Comparison of ENCODE assay signal across 9 cellular contexts in the genomic region with DNA sequence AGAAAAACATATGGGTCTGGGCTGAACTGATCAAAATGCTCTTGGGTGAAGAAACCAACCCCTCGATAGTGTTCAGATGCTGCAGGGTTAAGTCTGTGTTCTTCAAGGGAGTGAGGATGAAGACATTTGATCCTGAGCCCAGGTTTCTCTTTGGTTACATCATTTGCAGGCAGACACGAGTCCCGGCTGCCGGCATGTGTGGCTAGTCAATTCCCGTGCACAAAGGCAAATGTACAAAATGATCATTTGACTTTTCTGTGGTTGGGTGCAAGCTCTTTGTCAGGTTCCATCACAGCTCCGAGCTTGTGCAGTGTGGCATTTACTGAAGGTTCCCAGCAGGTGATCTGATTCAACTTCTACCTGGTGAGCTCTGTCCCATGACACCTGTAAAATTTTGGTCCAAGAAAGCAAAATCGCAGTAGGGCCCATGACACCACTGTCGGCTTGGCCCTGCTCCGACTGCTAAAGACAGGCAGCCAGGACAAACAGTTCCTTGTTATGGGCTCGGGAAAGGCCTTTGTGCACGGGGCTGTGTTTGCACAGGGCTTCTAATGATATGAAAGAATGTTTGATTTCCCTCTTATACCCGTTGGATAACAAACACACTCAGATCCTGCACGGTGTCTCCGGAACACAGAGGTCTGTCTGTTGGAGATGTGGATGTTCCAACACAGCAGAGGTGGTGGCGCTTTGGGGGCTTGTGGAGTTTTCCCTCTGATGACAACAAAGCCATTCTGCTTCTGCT. TPM values are rescaled to one million over a fixed set of nuclear protein-coding genes. Genes with fewer than 3 reads are reported as not detected.
DNase-seq lines count a peak whose midpoint lies in the region; ATAC-seq, FAIRE-seq and TF ChIP-seq lines count a peak whose summit lies in the region.
"Had no signal": no experiment of that assay in that cellular context is flagged by ENCODE, and none has a peak within 500 bp of the region (broad histone marks: within the 10 kb centered on the region; RNA-seq: fewer than 3 reads in every experiment).

No MANE protein-coding gene starts in this region.

- intact Hi-C loops in pancreas (cut with DNase I) (no loop called here), A673 (cut with micrococcal nuclease; ENCODE audit: unreplicated experiment) (loop anchor here (2.0 to 10.0 kb wide), 2 partner anchors 354 to 452 kb away; a partner anchor contains a TSS)

- BruUV-seq in A673 (replicated peaks; lab: Mats Ljungman, UMichigan): no TSS peak

- H3K9me3 ChIP-seq in pancreas: no peaks in the 10 kb centered on the region
- no peaks in the 10 kb centered on the region for H3K9me3 ChIP-seq in A673 (ENCODE audit: low read depth, low read length, poor library complexity, severe bottlenecking)
- H3K9me3 ChIP-seq: MG63 had no signal

- peak; percentile 70 for DNase-seq in G401 (ENCODE audit: low spot score)
- DNase-seq in NCI-H748 treated with DMSO at 0.1 percent for 48 hours (lab: John Stamatoyannopoulos, UW): peak; percentile 72
- peak; percentile 50 for DNase-seq in fibroblast of the aortic adventitia (ENCODE audit: low read depth)
- DNase-seq in pancreas: peak in 4 of 6 donors; percentile 51 to 66 (median 56)
- DNase-seq in GM10248 (ENCODE audit: extremely low spot score): no peak
- no peak for DNase-seq in NCI-H1930 (lab: John Stamatoyannopoulos, UW)
- DNase-seq in A673 (ENCODE audit: low spot score): no peak

- H3K4me3 ChIP-seq in fibroblast of the aortic adventitia (ENCODE audit: low read depth, low read length): no peak overlapping the region
- no peak overlapping the region for H3K4me3 ChIP-seq in pancreas
- no peak overlapping the region for H3K4me3 ChIP-seq in A673 (ENCODE audit: low read depth, low read length, poor library complexity, severe bottlenecking)
- H3K4me3 ChIP-seq: MG63 had no signal

- FAIRE-seq in pancreas (lab: Jason Lieb, UNC): no peak

- no peak for TF ChIP-seq CTCF in fibroblast of the aortic adventitia (IDR thresholded peaks at IDR 0.05; ENCODE audit: insufficient read depth, low read length)
- no peak for TF ChIP-seq CTCF in pancreas (IDR thresholded peaks at IDR 0.05)
- TF ChIP-seq CTCF in GM10248 (IDR thresholded peaks at IDR 0.05; ENCODE audit: control extremely low read depth, extremely low read depth, low read depth, missing control alignments): no peak
- TF ChIP-seq CTCF in A673 (conservative IDR thresholded peaks at IDR 0.05; ENCODE audit: low read depth, low read length): no peak

- POLR2A ChIA-PET in GM10248 (lab: Yijun Ruan, JAX): no interaction called here
- POLR2A ChIA-PET in A673 (lab: Charles Lee; ENCODE audit: low non-redundant PET): no interaction called here

- peak overlapping the region in 2 of 4 donors; percentile 12 to 29 for H3K27ac ChIP-seq in pancreas
- H3K27ac ChIP-seq in A673 (ENCODE audit: low read depth, low read length, poor library complexity, severe bottlenecking): no peak overlapping the region

- no peaks in the 10 kb centered on the region for H3K36me3 ChIP-seq in pancreas
- H3K36me3 ChIP-seq in A673 (ENCODE audit: insufficient read depth, low read length, poor library complexity, severe bottlenecking): no peaks in the 10 kb centered on the region
- H3K36me3 ChIP-seq: MG63 had no signal

- H3K27me3 ChIP-seq in pancreas (no peaks in the 10 kb centered on the region), A673 (replicated peaks; ENCODE audit: insufficient read depth, low read depth, low read length, poor library complexity) (peaks cover 4% of the 10 kb centered on the region)
- H3K27me3 ChIP-seq: MG63 had no signal

- peak; percentile 86 to 92 (median 90) for ATAC-seq in pancreas
- no peak for ATAC-seq in GM21360 (IDR thresholded peaks at IDR 0.05; ENCODE audit: unreplicated experiment)

- H3K4me1 ChIP-seq in pancreas (peaks cover 11 to 16% (median 16%) of the 10 kb centered on the region in 3 donors), A673 (ENCODE audit: insufficient read depth, low read length, poor library complexity, severe bottlenecking) (no peaks in the 10 kb centered on the region)

- WGBS in pancreas, 2 donors: 12 to 13% methylated on average over 15 of the region's 15 CpGs

- CTCF ChIA-PET in GM10248 (lab: Yijun Ruan, JAX) (interaction anchor here (0.7 to 9.6 kb wide), 59 partner anchors 8 to 959 kb away, joined by 3 to 136 read pairs (median 4); a partner anchor contains a TSS), A673 (lab: Charles Lee) (interaction anchor here (1.1 to 1.5 kb wide), 11 partner anchors 25 to 633 kb away, joined by 3 to 36 read pairs (median 4); no protein-coding TSS in a partner anchor)

- in situ Hi-C loops in G401 (cut with HindIII; ENCODE audit: low sequenced_read_pairs): no loop called here

RNA-seq across cellular contexts. Expression of a gene that starts 46.9 kb away (rescaled TPM):
- not detected in 2 replicates for total RNA-seq in G401 (2014; rRNA removed; shearing (Covaris generic))
- total RNA-seq in fibroblast of the aortic adventitia (ENCODE audit: low replicate concordance): not detected in 2 replicates
- total RNA-seq in pancreas: not detected
- polyA plus RNA-seq in pancreas: not detected
- total RNA-seq in A673 (2021): not detected in 2 replicates

Comparison
In these comparisons a context has a peak if more than half of its experiments do, and no peak if none do; other contexts are left out.
1. DNase-seq: peak in G401 (single experiment), NCI-H748 treated with DMSO at 0.1 percent for 48 hours (single experiment), fibroblast of the aortic adventitia (single experiment) and pancreas (4 of 6); none in GM10248 (single experiment), NCI-H1930 (0 of 2) and A673 (single experiment).